In genomic region chr7:1668932-1669485, GRCh38 we compare ENCODE assay signal across 12 cellular contexts. TPM values are rescaled to one million over a fixed set of nuclear protein-coding genes. Genes with fewer than 3 reads are reported as not detected.
DNase-seq lines count a peak whose midpoint lies in the region; ATAC-seq and TF ChIP-seq lines count a peak whose summit lies in the region.
"Had no signal": no experiment of that assay in that cellular context is flagged by ENCODE, and none has a peak within 500 bp of the region (broad histone marks: within the 10 kb centered on the region; RNA-seq: fewer than 3 reads in every experiment).

No MANE protein-coding gene starts in this region.

- no peak for TF ChIP-seq POLR2A in heart left ventricle (IDR thresholded peaks at IDR 0.05)
- no peak for TF ChIP-seq POLR2A in testis (IDR thresholded peaks at IDR 0.05)

- peak; percentile 41 for DNase-seq in DMS53 (lab: John Stamatoyannopoulos, UW)
- DNase-seq in DMS53 treated with DMSO at 0.1 percent for 48 hours (lab: John Stamatoyannopoulos, UW; ENCODE audit: unreplicated experiment) = no peak
- peak; percentile 23 for DNase-seq in NCI-H748 (lab: John Stamatoyannopoulos, UW; ENCODE audit: unreplicated experiment)
- peak in 1 of 5 donors; percentile 54 for DNase-seq in heart left ventricle
- DNase-seq in posterior cingulate gyrus = peak in 6 of 10 donors; percentile 4 to 81 (median 42)
- DNase-seq in testis = no peak
- DNase-seq in activated gamma-delta T cell (lab: John Stamatoyannopoulos, UW) = no peak
- DNase-seq: PC-3 had no signal

- H3K9me3 ChIP-seq in heart left ventricle (no peaks in the 10 kb centered on the region), testis (no peaks in the 10 kb centered on the region)
- H3K9me3 ChIP-seq: A549, tibial nerve had no signal

- H3K27me3 ChIP-seq in heart left ventricle = peaks cover 5 to 78% (median 18%) of the 10 kb centered on the region in 9 donors
- no peaks in the 10 kb centered on the region for H3K27me3 ChIP-seq in testis

- 25 to 50% (median 40%) methylated on average over 12 to 43 of the region's 43 CpGs for WGBS in heart left ventricle, 4 donors
- WGBS in testis, 2 donors = 32 to 43% methylated on average over 15 to 43 of the region's 43 CpGs

- TF ChIP-seq CTCF in heart left ventricle (IDR thresholded peaks at IDR 0.05) = no peak
- TF ChIP-seq CTCF in testis (IDR thresholded peaks at IDR 0.05) = no peak

- H3K4me3 ChIP-seq in heart left ventricle (peak overlapping the region in 3 of 12 donors; percentile 50 to 62 (median 53)), testis (peak overlapping the region in 1 of 2 donors; percentile 29)

- H3K27ac ChIP-seq in heart left ventricle (peak overlapping the region in 9 of 12 donors; percentile 31 to 85 (median 62)), testis (no peak overlapping the region)
- H3K27ac ChIP-seq: HL-60, tibial nerve had no signal

- H3K4me1 ChIP-seq in heart left ventricle = peaks cover 0 to 68% (median 38%) of the 10 kb centered on the region in 12 donors
- H3K4me1 ChIP-seq in testis = peaks cover 21% of the 10 kb centered on the region

- no peaks in the 10 kb centered on the region for H3K36me3 ChIP-seq in heart left ventricle
- no peaks in the 10 kb centered on the region for H3K36me3 ChIP-seq in testis (ENCODE audit: low read depth, missing control alignments)
- H3K36me3 ChIP-seq: tibial nerve had no signal

- no peak for ATAC-seq in heart left ventricle
- ATAC-seq in GM19455 (IDR thresholded peaks at IDR 0.05; ENCODE audit: unreplicated experiment) = no peak

- intact Hi-C loops in heart left ventricle (cut with DNase I) = loop anchor here in 9 of 10 donors (5.0 to 10.0 kb wide), 5 partner anchors 58 to 676 kb away; partner anchors contain the start of gene PSMG3 (in 2 of the 9)
- intact Hi-C loops in posterior cingulate gyrus (cut with DNase I) = no loop called here
- intact Hi-C loops in testis (cut with DNase I; ENCODE audit: low total_unique reads) = no loop called here

RNA-seq across cellular contexts. Expression of gene ELFN1, which starts 1.1 kb away (rescaled TPM):
- total RNA-seq in heart left ventricle (10 to 100 TPM in 1 of 9 donors, 1 to 10 TPM in 8; 3.8 to 18.6 (median 6.8) TPM), testis (1 to 10 TPM; 2.8 to 3.2 TPM)
- polyA plus RNA-seq in heart left ventricle (1 to 10 TPM; 2.6 to 5.9 TPM), testis (ENCODE audit: insufficient read depth, low read depth, low replicate concordance) (2.3 TPM)

Comparison
In these comparisons a context has a peak if more than half of its experiments do, and no peak if none do; other contexts are left out.
1. DNase-seq: peak in DMS53 (single experiment), NCI-H748 (single experiment) and posterior cingulate gyrus (6 of 10); none in DMS53 treated with DMSO at 0.1 percent for 48 hours (single experiment), testis (single experiment) and activated gamma-delta T cell (single experiment).
2. H3K27ac ChIP-seq: peak in heart left ventricle (9 of 12); none in testis (0 of 2).
3. intact Hi-C loops: an anchor here in heart left ventricle (5.0 to 10.0 kb wide); none called in posterior cingulate gyrus and testis.